Comparison of ENCODE assay signal across 12 cellular contexts in genomic region chr15:99618941-99619411, GRCh38. TPM values are rescaled to one million over a fixed set of nuclear protein-coding genes. Genes with fewer than 3 reads are reported as not detected.
A peak's percentile ranks its signal among the peaks of the same experiment; 100 is the strongest.
DNase-seq lines count a peak whose midpoint lies in the region; ATAC-seq, FAIRE-seq and TF ChIP-seq lines count a peak whose summit lies in the region.
"Had no signal": no experiment of that assay in that cellular context is flagged by ENCODE, and none has a peak within 500 bp of the region (broad histone marks: within the 10 kb centered on the region; RNA-seq: fewer than 3 reads in every experiment).

No MANE protein-coding gene starts in this region.

- H3K27me3 Mint-ChIP-seq in Caco-2 (ENCODE audit: insufficient read depth, unreplicated experiment), result no peaks in the 10 kb centered on the region
- H3K27me3 Mint-ChIP-seq: activated naive CD8-positive, alpha-beta T cell treated with anti-CD3 and anti-CD28 coated beads, Interleukin-2, amount 10 ng/mL, durations not matched to agents 7 days and 5 days had no signal

- no peaks in the 10 kb centered on the region for H3K27me3 ChIP-seq in K562 (ENCODE audit: control insufficient read depth in 2 of 2, insufficient read depth in 2 of 2, low read length in 2 of 2)
- no peaks in the 10 kb centered on the region for H3K27me3 ChIP-seq in skeletal muscle tissue (ENCODE audit: control insufficient read depth in 3 of 3, insufficient read depth in 3 of 3, low read length in 3 of 3)
- H3K27me3 ChIP-seq in Caco-2 (replicated peaks; ENCODE audit: control insufficient read depth, insufficient read depth, low read length), result no peaks in the 10 kb centered on the region

- H3K4me3 Mint-ChIP-seq in Caco-2 (ENCODE audit: unreplicated experiment), result no peak overlapping the region
- H3K4me3 Mint-ChIP-seq: activated naive CD8-positive, alpha-beta T cell treated with anti-CD3 and anti-CD28 coated beads, Interleukin-2, amount 10 ng/mL, durations not matched to agents 7 days and 5 days had no signal

- TF ChIP-seq EP300 in K562 (IDR thresholded peaks at IDR 0.05; ENCODE audit: low read length), result no peak

- H3K4me1 ChIP-seq in HEK293 (ENCODE audit: control insufficient read depth, insufficient read depth, low read length) (peaks cover 34% of the 10 kb centered on the region), K562 (replicated peaks in 1 of 2; ENCODE audit: control insufficient read depth in 2 of 2, insufficient read depth in 2 of 2, low read length in 2 of 2) (peaks cover 0 to 7% of the 10 kb centered on the region in 2 experiments; a peak in 1 of 5 replicates), skeletal muscle tissue (ENCODE audit: control insufficient read depth in 3 of 3, insufficient read depth in 3 of 3, low read length in 3 of 3) (peaks cover 14 to 29% (median 26%) of the 10 kb centered on the region in 3 donors), Caco-2 (peaks cover 10% of the 10 kb centered on the region)

- H3K9me3 Mint-ChIP-seq in Caco-2 (ENCODE audit: unreplicated experiment), result no peaks in the 10 kb centered on the region

- no peaks in the 10 kb centered on the region for H3K36me3 Mint-ChIP-seq in Caco-2 (ENCODE audit: insufficient read depth, unreplicated experiment)

- H3K4me2 ChIP-seq in K562 (ENCODE audit: insufficient read depth, low read length), result no peak overlapping the region

- peaks cover 8% of the 10 kb centered on the region for H3K4me1 Mint-ChIP-seq in Caco-2 (ENCODE audit: low read depth, unreplicated experiment)

- FAIRE-seq in K562 (lab: Jason Lieb, UNC) (no peak), frontal cortex (lab: Jason Lieb, UNC) (no peak)

- TF ChIP-seq POLR2A in K562 (conservative IDR thresholded peaks at IDR 0.05), result no peak

- DNase-seq in K562 (ENCODE audit: extremely low read depth in 1 of 4, low spot score in 3 of 4), result peak in 1 of 4 experiments; percentile 8
- peak; percentile 22 for DNase-seq in iPS-NIHi7 (ENCODE audit: extremely low spot score)
- no peak for DNase-seq in NCI-H526 (lab: John Stamatoyannopoulos, UW)
- no peak for DNase-seq in frontal cortex (ENCODE audit: low spot score in 2 of 2)
- DNase-seq in occipital lobe (lab: John Stamatoyannopoulos, UW), result no peak
- DNase-seq in Caco-2, result no peak
- DNase-seq: activated CD4-positive, alpha-beta T cell treated with anti-CD3 and anti-CD28 coated beads for 4 hours; activated naive CD8-positive, alpha-beta T cell treated with anti-CD3 and anti-CD28 coated beads, Interleukin-2, amount 10 ng/mL, durations not matched to agents 7 days and 5 days; DMS153; NCI-H187 had no signal

- TF ChIP-seq RAD21 in K562 (CRISPR knock-in tag; conservative IDR thresholded peaks at IDR 0.05 in 1 of 2, IDR thresholded peaks at IDR 0.05 in 1 of 2), result 0 out of 4 replicates have a peak, but pooled peaks of 1 of the 2 experiments have one; percentile 2

- H3K9me3 ChIP-seq in HEK293 (ENCODE audit: control insufficient read depth, insufficient read depth, low read depth, low read length), result no peaks in the 10 kb centered on the region
- H3K9me3 ChIP-seq in K562 (replicated peaks; ENCODE audit: control insufficient read depth, insufficient read depth, low read depth, low read length), result no peaks in the 10 kb centered on the region
- no peaks in the 10 kb centered on the region for H3K9me3 ChIP-seq in skeletal muscle tissue (ENCODE audit: control insufficient read depth in 3 of 3, low read length in 3 of 3)
- H3K9me3 ChIP-seq in Caco-2, result no peaks in the 10 kb centered on the region

- no peak overlapping the region for H3K27ac ChIP-seq in HEK293 (ENCODE audit: extremely low read depth, low read depth, low read length)
- H3K27ac ChIP-seq in K562 (ENCODE audit: extremely low read depth, low read depth, low read length), result no peak overlapping the region
- H3K27ac ChIP-seq in skeletal muscle tissue (ENCODE audit: low read depth, low read length), result peak overlapping the region; percentile 6

- TF ChIP-seq CTCF in HEK293 (tag by site-specific recombination; IDR thresholded peaks at IDR 0.05) (no peak), K562 (IDR thresholded peaks at IDR 0.05 in 2 of 3, conservative IDR thresholded peaks at IDR 0.05 in 1 of 3; ENCODE audit: insufficient read depth in 2 of 3, low read depth in 1 of 3, low read length in 3 of 3) (no peak), Caco-2 (IDR thresholded peaks at IDR 0.05; ENCODE audit: insufficient read depth in 1 of 2, low read depth in 1 of 2, low read length in 1 of 2, severe bottlenecking in 1 of 2, unreplicated experiment in 1 of 2) (no peak)

- no peak overlapping the region for H3K27ac Mint-ChIP-seq in Caco-2 (ENCODE audit: unreplicated experiment)
- H3K27ac Mint-ChIP-seq: activated naive CD8-positive, alpha-beta T cell treated with anti-CD3 and anti-CD28 coated beads, Interleukin-2, amount 10 ng/mL, durations not matched to agents 7 days and 5 days had no signal

- POLR2A ChIA-PET in HEK293 (lab: Yijun Ruan, JAX), result interaction anchor here (0.7 kb wide), 1 partner anchor 14 kb away, joined by 3 read pairs; no protein-coding TSS in a partner anchor
- POLR2A ChIA-PET in K562 (lab: Yijun Ruan, JAX), result no interaction called here
- POLR2A ChIA-PET in Caco-2 (lab: Charles Lee), result no interaction called here

- no peaks in the 10 kb centered on the region; the same call in 2 of the 3 replicates for H3K79me2 ChIP-seq in K562 (ENCODE audit: control insufficient read depth, insufficient read depth, low read length)

- H3K4me3 ChIP-seq in HEK293 (ENCODE audit: low read depth, low read length) (no peak overlapping the region), K562 (no peak overlapping the region), skeletal muscle tissue (ENCODE audit: low read length in 3 of 3) (peak overlapping the region in 1 of 3 donors; percentile 11), Caco-2 (ENCODE audit: low read depth, low read length) (no peak overlapping the region)

- H3K9me1 ChIP-seq in K562 (ENCODE audit: control insufficient read depth, insufficient read depth, low read length), result no peaks in the 10 kb centered on the region

- no peaks in the 10 kb centered on the region for H4K20me1 ChIP-seq in K562 (replicated peaks; ENCODE audit: control insufficient read depth, insufficient read depth, low read length)

- no peak overlapping the region for H2AFZ ChIP-seq in K562 (ENCODE audit: low read depth, low read length)

- in situ Hi-C loops in K562 (cut with MboI), result no loop called here

- H3K9ac ChIP-seq in K562 (ENCODE audit: insufficient read depth in 1 of 2, low read depth in 2 of 2, low read length in 2 of 2), result no peak overlapping the region
- peak overlapping the region in 2 of 3 donors; percentile 10 to 40 for H3K9ac ChIP-seq in skeletal muscle tissue (ENCODE audit: low read depth in 1 of 3, low read length in 3 of 3)

- WGBS in K562 (ENCODE audit: insufficient coverage, low coverage, missing lambda C conversion rate), result 25% methylated on average over 6 of the region's 6 CpGs

- intact Hi-C loops in K562 (cut with micrococcal nuclease), result no loop called here
- intact Hi-C loops in Caco-2 (cut with micrococcal nuclease; ENCODE audit: unreplicated experiment), result no loop called here

- peak; percentile 41; the same call in 2 of the 3 replicates for ATAC-seq in K562

- no TSS peak for BruUV-seq in K562 (replicated peaks; lab: Mats Ljungman, UMichigan)
- BruUV-seq in Caco-2 (replicated peaks; lab: Mats Ljungman, UMichigan), result no TSS peak

- H3K36me3 ChIP-seq in HEK293 (ENCODE audit: control insufficient read depth in 2 of 2, insufficient read depth in 1 of 2, low read length in 2 of 2) (no peaks in the 10 kb centered on the region; a peak in 1 of 3 replicates), K562 (ENCODE audit: control insufficient read depth, insufficient read depth, low read length) (no peaks in the 10 kb centered on the region), skeletal muscle tissue (ENCODE audit: control insufficient read depth in 3 of 3, insufficient read depth in 3 of 3, low read length in 3 of 3) (no peaks in the 10 kb centered on the region), Caco-2 (ENCODE audit: control insufficient read depth, insufficient read depth, low read length) (no peaks in the 10 kb centered on the region)

- CTCF ChIA-PET in HEK293 (lab: Yijun Ruan, JAX), result interaction anchor here (0.7 kb wide), 1 partner anchor 109 kb away, joined by 4 read pairs; no protein-coding TSS in a partner anchor
- CTCF ChIA-PET in K562 (lab: Yijun Ruan, JAX; ENCODE audit: low intra/inter-chr PET ratio), result no interaction called here
- CTCF ChIA-PET in Caco-2 (lab: Charles Lee), result no interaction called here

TF ChIP-seq in K562, 482 proteins besides CTCF, POLR2A, EP300 and RAD21 (continues in another document):
- no peak for TF ChIP-seq IRF9 (tag; IDR thresholded peaks at IDR 0.05)

RNA-seq across cellular contexts. Expression of gene MEF2A, which starts 53.2 kb away (rescaled TPM):
- total RNA-seq in K562 (2011; cell fraction: chromatin; rRNA removed; ENCODE audit: low replicate concordance), result 8.8 and 37.5 TPM in 2 replicates
- 4.5 and 5.9 TPM in 2 replicates for total RNA-seq in K562 (2011; cell fraction: nucleolus; rRNA removed)
- total RNA-seq in K562 (2011; cell fraction: nucleoplasm; rRNA removed), result 6.2 and 9.9 TPM in 2 replicates
- total RNA-seq in K562 (2014; rRNA removed) (7.7 and 7.8 TPM in 2 replicates), K562 (2014; rRNA removed; fragmentation: Illumina TruSeq; extraction: Trizol) (10.6 and 10.7 TPM in 2 replicates), K562 (2015; rRNA removed; fragmentation: Illumina TruSeq; extraction: Trizol) (7.6 and 8.3 TPM in 2 replicates), K562 (2021) (9.6 and 10.9 TPM in 2 replicates), skeletal muscle tissue (29.7 TPM), frontal cortex (37.5 TPM), occipital lobe (46.5 TPM), Caco-2 (2022) (19.5 and 19.6 TPM in 2 replicates)
- polyA plus RNA-seq in K562 (2011; rRNA removed) (8.8 and 9.7 TPM in 2 replicates), K562 (2014; fragmentation: Illumina TruSeq; extraction: Trizol) (8.7 and 9.1 TPM in 2 replicates), K562 (2014; fragmentation: Nextera tagmentation; extraction: Ambion mirVana) (1 to 10 TPM; 1.6 to 2.1 TPM), K562 (2014; rRNA removed) (7.6 and 18.7 TPM in 2 replicates)
- polyA plus RNA-seq in K562 (2011; cell fraction: cytosol; rRNA removed), result 5.3 and 5.4 TPM in 2 replicates
- 14.6 and 15.6 TPM in 2 replicates for polyA plus RNA-seq in K562 (2011; cell fraction: nucleus; rRNA removed)
- polyA plus RNA-seq in K562 (2012), result 5.6 and 7.3 TPM in 2 replicates
- 8.9 and 9.9 TPM in 2 replicates for polyA minus RNA-seq in K562 (2011; rRNA and poly(A)+ RNA removed)
- polyA minus RNA-seq in K562 (2011; cell fraction: cytosol; rRNA and poly(A)+ RNA removed), result 5.5 and 6.5 TPM in 2 replicates
- 11.2 and 14.4 TPM in 2 replicates for polyA minus RNA-seq in K562 (2011; cell fraction: nucleus; rRNA and poly(A)+ RNA removed)

Comparison
In these comparisons a context has a peak if more than half of its experiments do, and no peak if none do; other contexts are left out.
1. H3K9ac ChIP-seq: peak in skeletal muscle tissue (2 of 3); none in K562 (0 of 2).
2. Of the 44 proteins assayed by ChIP-seq in both K562 and HEK293: peak only in K562: none; only in HEK293: PRDM10, ZBTB17 and ZNF449; in both: none; in neither: 41.